Comparison of ENCODE assay signal across 12 cellular contexts in genomic region chr2:72141881-72142742, GRCh38. TPM values are rescaled to one million over a fixed set of nuclear protein-coding genes. Genes with fewer than 3 reads are reported as not detected.
DNase-seq lines count a peak whose midpoint lies in the region; ATAC-seq and TF ChIP-seq lines count a peak whose summit lies in the region.
"Had no signal": no experiment of that assay in that cellular context is flagged by ENCODE, and none has a peak within 500 bp of the region (broad histone marks: within the 10 kb centered on the region; RNA-seq: fewer than 3 reads in every experiment).

No MANE protein-coding gene starts in this region.

- H3K4me3 ChIP-seq in SK-N-SH (ENCODE audit: low read depth in 2 of 2, low read length in 1 of 2) (no peak overlapping the region), WERI-Rb-1 (ENCODE audit: low read depth, low read length) (no peak overlapping the region), lower leg skin (ENCODE audit: low read depth, poor library complexity, severe bottlenecking) (no peak overlapping the region)
- H3K4me3 ChIP-seq: lung had no signal

- H3K9me2 ChIP-seq in SK-N-SH, result no peaks in the 10 kb centered on the region

- TF ChIP-seq EP300 in SK-N-SH (IDR thresholded peaks at IDR 0.05; ENCODE audit: borderline replicate concordance in 1 of 2, low read depth in 1 of 2, low read length in 1 of 2), result no peak

- no peak overlapping the region for H3K4me2 ChIP-seq in SK-N-SH

- intact Hi-C loops in lower leg skin (cut with DNase I; ENCODE audit: low total_unique reads), result no loop called here

- H3K9me3 ChIP-seq in SK-N-SH (no peaks in the 10 kb centered on the region), WERI-Rb-1 (ENCODE audit: severe bottlenecking) (peaks cover 9% of the 10 kb centered on the region)
- H3K9me3 ChIP-seq: esophagus muscularis mucosa had no signal

- TF ChIP-seq CTCF in SK-N-SH (IDR thresholded peaks at IDR 0.05) (no peak), WERI-Rb-1 (IDR thresholded peaks at IDR 0.05; ENCODE audit: low read depth, low read length) (no peak), lower leg skin (IDR thresholded peaks at IDR 0.05) (no peak)

- POLR2A ChIA-PET in SK-N-SH (lab: Yijun Ruan, JAX), result no interaction called here

- H4K20me1 ChIP-seq in SK-N-SH (ENCODE audit: insufficient read depth), result no peaks in the 10 kb centered on the region

- CTCF ChIA-PET in SK-N-SH (lab: Yijun Ruan, JAX), result interaction anchor here (1.1 to 5.7 kb wide), 4 partner anchors 7 to 593 kb away, joined by 3 to 58 read pairs (median 21); partner anchors contain the start of gene CYP26B1

- no peak for TF ChIP-seq POLR2A in lower leg skin (IDR thresholded peaks at IDR 0.05)

- no peaks in the 10 kb centered on the region for H3K36me3 ChIP-seq in SK-N-SH (replicated peaks in 1 of 2; ENCODE audit: control insufficient read depth in 1 of 2, insufficient read depth in 2 of 2, low read length in 1 of 2)
- H3K36me3 ChIP-seq in WERI-Rb-1, result no peaks in the 10 kb centered on the region
- H3K36me3 ChIP-seq: esophagus muscularis mucosa had no signal

- 88% methylated on average over 19 of the region's 21 CpGs for WGBS in SK-N-SH (ENCODE audit: low lambda C conversion rate)
- WGBS in lower leg skin, 2 donors, result 52 to 58% methylated on average over 21 of the region's 21 CpGs

- no peak for TF ChIP-seq RAD21 in SK-N-SH (IDR thresholded peaks at IDR 0.05; ENCODE audit: low read length)

- H3K27ac ChIP-seq in SK-N-SH (ENCODE audit: low read depth in 2 of 2, low read length in 1 of 2) (no peak overlapping the region), WERI-Rb-1 (no peak overlapping the region)
- H3K27ac ChIP-seq: 22Rv1 had no signal

- H3K9ac ChIP-seq in SK-N-SH, result no peak overlapping the region

- peaks cover 0 to 11% of the 10 kb centered on the region in 2 experiments; a peak in 2 of 4 replicates for H3K4me1 ChIP-seq in SK-N-SH (ENCODE audit: control insufficient read depth in 1 of 2, insufficient read depth in 2 of 2, low read depth in 1 of 2, low read length in 1 of 2)

- ATAC-seq in SK-N-SH treated with all-trans-retinoic acid at 6 μM for 48 hours (no peak), HG02884 (IDR thresholded peaks at IDR 0.05; ENCODE audit: unreplicated experiment) (no peak)

- H2AFZ ChIP-seq in SK-N-SH (ENCODE audit: low read depth), result no peak overlapping the region

- H3K79me2 ChIP-seq in SK-N-SH (ENCODE audit: insufficient read depth), result no peaks in the 10 kb centered on the region

- peak; percentile 27 for DNase-seq in SK-N-SH
- peak; percentile 9 for DNase-seq in WERI-Rb-1
- peak; percentile 14 to 80 for DNase-seq in lower leg skin (ENCODE audit: low spot score in 2 of 2)
- DNase-seq in stimulated activated CD8-positive, alpha-beta memory T cell treated with anti-CD3 and anti-CD28 coated beads, Interleukin-4, amount 100 ng/mL, for 48 hours, result peak; percentile 16
- no peak for DNase-seq in DMS 273 treated with DMSO at 0.1 percent for 48 hours (lab: John Stamatoyannopoulos, UW)
- no peak for DNase-seq in SHP77 (lab: John Stamatoyannopoulos, UW)
- DNase-seq: NCI-H1694 had no signal

- no peaks in the 10 kb centered on the region for H3F3A ChIP-seq in SK-N-SH (replicated peaks; ENCODE audit: insufficient read depth)

- peaks cover 36% of the 10 kb centered on the region for H3K27me3 ChIP-seq in SK-N-SH (ENCODE audit: insufficient read depth)
- peaks cover 44% of the 10 kb centered on the region for H3K27me3 ChIP-seq in WERI-Rb-1 (ENCODE audit: insufficient read depth, low read depth, severe bottlenecking)

TF ChIP-seq in SK-N-SH, 30 proteins besides CTCF, POLR2A, EP300 and RAD21 (continues in another document):
- TF ChIP-seq TAF1 (IDR thresholded peaks at IDR 0.05; ENCODE audit: borderline replicate concordance, low read depth, low read length) (no peak), FOSL2 (IDR thresholded peaks at IDR 0.05; ENCODE audit: borderline replicate concordance, low read depth) (no peak), GATA2 (CRISPR knock-in tag; IDR thresholded peaks at IDR 0.05) (no peak), PBX3 (IDR thresholded peaks at IDR 0.05) (no peak), RCOR1 (IDR thresholded peaks at IDR 0.05; ENCODE audit: low read length) (no peak), SIN3A (IDR thresholded peaks at IDR 0.05; ENCODE audit: borderline replicate concordance, low read depth, low read length) (no peak), NFIC (IDR thresholded peaks at IDR 0.05; ENCODE audit: borderline replicate concordance) (no peak), JUND (IDR thresholded peaks at IDR 0.05) (no peak), MAX (IDR thresholded peaks at IDR 0.05; ENCODE audit: low read depth) (no peak), FOXM1 (IDR thresholded peaks at IDR 0.05; ENCODE audit: low read depth) (no peak), NRF1 (IDR thresholded peaks at IDR 0.05; ENCODE audit: low read depth, low read length) (no peak), USF1 (IDR thresholded peaks at IDR 0.05; ENCODE audit: borderline replicate concordance, low read depth) (no peak), CHD2 (IDR thresholded peaks at IDR 0.05; ENCODE audit: low read length, partially characterized antibody) (no peak), TCF12 (IDR thresholded peaks at IDR 0.05) (no peak), MXI1 (IDR thresholded peaks at IDR 0.05; ENCODE audit: low read depth, low read length) (no peak)

TF ChIP-seq in SK-N-SH treated with all-trans-retinoic acid at 6 μM for 48 hours, 23 proteins besides CTCF, POLR2A, EP300 and RAD21 (continues in another document):
- TF ChIP-seq POU6F1 (CRISPR knock-in tag; IDR thresholded peaks at IDR 0.05; ENCODE audit: borderline replicate concordance, low read depth) (no peak), ZNF8 (CRISPR knock-in tag; IDR thresholded peaks at IDR 0.05) (no peak), ZFP30 (CRISPR knock-in tag; IDR thresholded peaks at IDR 0.05) (no peak), ISL1 (CRISPR knock-in tag; IDR thresholded peaks at IDR 0.05) (no peak), RARB (CRISPR knock-in tag; IDR thresholded peaks at IDR 0.05) (no peak), CSRNP3 (CRISPR knock-in tag; IDR thresholded peaks at IDR 0.05) (no peak), ZC3H10 (CRISPR knock-in tag; IDR thresholded peaks at IDR 0.05) (no peak), ESRRG (CRISPR knock-in tag; IDR thresholded peaks at IDR 0.05) (no peak), PATZ1 (CRISPR knock-in tag; IDR thresholded peaks at IDR 0.05; ENCODE audit: borderline replicate concordance) (no peak), CREB5 (CRISPR knock-in tag; IDR thresholded peaks at IDR 0.05; ENCODE audit: low read depth) (no peak), ARNTL (CRISPR knock-in tag; IDR thresholded peaks at IDR 0.05; ENCODE audit: borderline replicate concordance, low read depth) (no peak)

RNA-seq across cellular contexts. Expression of gene CYP26B1, which starts 5.5 kb away (rescaled TPM):
- 0.26 and 0.33 TPM in 2 replicates for polyA plus RNA-seq in SK-N-SH (2012; rRNA removed)
- 0.18 TPM in 2 replicates for polyA plus RNA-seq in SK-N-SH (2012; cell fraction: cytosol; rRNA removed)
- polyA plus RNA-seq in SK-N-SH (2012; cell fraction: nucleus; rRNA removed), result 0.83 and 0.92 TPM in 2 replicates
- total RNA-seq in lower leg skin, result 10 to 100 TPM; 51.6 to 93.0 (median 73.6) TPM

Comparison
In these comparisons a context has a peak if more than half of its experiments do, and no peak if none do; other contexts are left out.
1. DNase-seq: peak in SK-N-SH (single experiment), WERI-Rb-1 (single experiment), lower leg skin (2 of 2) and stimulated activated CD8-positive, alpha-beta memory T cell treated with anti-CD3 and anti-CD28 coated beads, Interleukin-4, amount 100 ng/mL, for 48 hours (single experiment); none in DMS 273 treated with DMSO at 0.1 percent for 48 hours (single experiment) and SHP77 (0 of 2).